9 cellular contexts compared by ENCODE assay signal in the genomic region with DNA sequence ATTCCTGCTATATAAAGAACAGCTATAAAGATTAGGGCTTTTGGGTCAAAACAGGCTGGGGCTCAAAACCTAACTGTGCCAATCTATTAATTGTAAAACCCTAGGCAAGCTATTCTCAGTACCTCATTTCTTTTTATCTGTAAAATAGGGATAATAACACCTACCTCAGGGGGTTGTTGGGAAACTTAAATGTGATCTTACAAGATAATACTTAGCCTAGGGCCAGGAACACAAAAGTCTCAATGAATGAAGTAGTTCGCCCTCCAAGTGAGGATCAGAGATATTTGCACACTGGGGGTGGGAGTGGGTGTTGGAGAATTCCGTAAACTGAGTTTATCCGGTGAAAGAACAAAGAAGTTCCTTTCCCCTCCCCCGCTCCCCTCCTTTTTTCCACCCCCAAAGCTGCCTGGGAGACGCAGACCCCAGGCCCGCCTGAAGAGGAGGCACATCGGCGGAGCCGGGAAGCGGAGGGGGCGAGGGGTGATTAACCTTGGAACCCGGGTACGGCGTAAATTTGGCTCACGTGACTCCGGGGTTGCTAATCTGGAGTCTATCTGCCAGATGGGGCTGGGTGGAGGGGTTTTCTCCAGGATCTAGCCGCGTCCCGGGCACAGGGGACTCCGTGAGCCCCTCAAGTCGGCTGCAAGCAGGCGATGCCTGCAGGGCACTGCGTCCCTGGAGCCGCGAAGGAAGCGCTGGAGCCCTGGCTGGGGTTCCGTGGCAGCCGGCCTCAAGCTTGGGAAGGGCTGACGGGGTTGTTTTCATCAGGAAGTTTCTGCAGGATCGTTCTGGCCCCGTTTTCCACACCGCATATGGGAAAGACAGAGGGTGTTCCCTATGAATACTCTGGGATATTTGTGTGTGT. TPM values are rescaled to one million over a fixed set of nuclear protein-coding genes. Genes with fewer than 3 reads are reported as not detected.
DNase-seq lines count a peak whose midpoint lies in the region; ATAC-seq and TF ChIP-seq lines count a peak whose summit lies in the region.
"Had no signal": no experiment of that assay in that cellular context is flagged by ENCODE, and none has a peak within 500 bp of the region (broad histone marks: within the 10 kb centered on the region; RNA-seq: fewer than 3 reads in every experiment).

No MANE protein-coding gene starts in this region.

- H3K23ac ChIP-seq in mesenchymal stem cell (ENCODE audit: low read length in 2 of 2), result no peak overlapping the region

- peak overlapping the region; percentile 29 for H2AFZ ChIP-seq in mesenchymal stem cell (ENCODE audit: low read depth, low read length)

- 2% methylated on average over 28 of the region's 32 CpGs for WGBS in mesenchymal stem cell

- H3K27me3 ChIP-seq in mesenchymal stem cell (ENCODE audit: control insufficient read depth in 1 of 2, insufficient read depth in 1 of 2, low read length in 2 of 2), result peaks cover 0 to 64% of the 10 kb centered on the region in 2 experiments
- no peaks in the 10 kb centered on the region for H3K27me3 ChIP-seq in upper lobe of right lung

- no peak overlapping the region for H3K27ac ChIP-seq in mesenchymal stem cell (ENCODE audit: low read length, poor library complexity, severe bottlenecking)
- no peak overlapping the region for H3K27ac ChIP-seq in upper lobe of right lung

- H3K4me1 ChIP-seq in mesenchymal stem cell (ENCODE audit: control insufficient read depth, insufficient read depth, low read depth, low read length), result peaks cover 17% of the 10 kb centered on the region
- H3K4me1 ChIP-seq in upper lobe of right lung, result peaks cover 17% of the 10 kb centered on the region

- CTCF ChIA-PET in activated CD8-positive, alpha-beta memory T cell treated with anti-CD3 and anti-CD28 coated beads, Interleukin-2, amount 10 ng/mL, durations not matched to agents 7 days and 5 days (lab: Charles Lee), result interaction anchor here (1.5 to 2.9 kb wide), 2 partner anchors 11 to 97 kb away, joined by 5 to 14 read pairs; no protein-coding TSS in a partner anchor

- H3K9me3 Mint-ChIP-seq in activated T-cell treated with anti-CD3 and anti-CD28 coated beads, Interleukin-2, amount 50 U/mL, for 72 hours, result no peaks in the 10 kb centered on the region
- H3K9me3 Mint-ChIP-seq in activated CD8-positive, alpha-beta memory T cell treated with anti-CD3 and anti-CD28 coated beads, Interleukin-2, amount 10 ng/mL, durations not matched to agents 7 days and 5 days (ENCODE audit: low read depth), result no peaks in the 10 kb centered on the region

- H2BK120ac ChIP-seq in mesenchymal stem cell (ENCODE audit: low read depth, low read length), result no peak overlapping the region

- H4K91ac ChIP-seq in mesenchymal stem cell (ENCODE audit: low read length), result no peak overlapping the region

- H3K9me3 ChIP-seq in mesenchymal stem cell (ENCODE audit: control insufficient read depth, low read length) (no peaks in the 10 kb centered on the region), upper lobe of right lung (no peaks in the 10 kb centered on the region)

- no peak overlapping the region for H3K4ac ChIP-seq in mesenchymal stem cell (ENCODE audit: low read depth in 1 of 2, low read length in 2 of 2)

- H3K36me3 ChIP-seq in mesenchymal stem cell (ENCODE audit: control insufficient read depth in 1 of 2, insufficient read depth in 2 of 2, low read depth in 1 of 2, low read length in 2 of 2) (no peaks in the 10 kb centered on the region), upper lobe of right lung (no peaks in the 10 kb centered on the region)

- no peak overlapping the region for H2BK15ac ChIP-seq in mesenchymal stem cell (ENCODE audit: low read depth, poor library complexity, severe bottlenecking)

- peaks cover 13% of the 10 kb centered on the region for H3K4me1 Mint-ChIP-seq in activated T-cell treated with anti-CD3 and anti-CD28 coated beads, Interleukin-2, amount 50 U/mL, for 72 hours (ENCODE audit: low read depth)
- H3K4me1 Mint-ChIP-seq in activated CD8-positive, alpha-beta memory T cell treated with anti-CD3 and anti-CD28 coated beads, Interleukin-2, amount 10 ng/mL, durations not matched to agents 7 days and 5 days, result peaks cover 11% of the 10 kb centered on the region

- H3K4me3 ChIP-seq in choroid plexus epithelial cell (ENCODE audit: low read depth, low read length) (peak overlapping the region; percentile 46), mesenchymal stem cell (ENCODE audit: insufficient read depth in 1 of 2, low read depth in 1 of 2, low read length in 2 of 2) (peak overlapping the region; percentile 37 to 80), upper lobe of right lung (peak overlapping the region; percentile 60)

- H2BK12ac ChIP-seq in mesenchymal stem cell (ENCODE audit: low read length in 2 of 2), result peak overlapping the region in 1 of 2 experiments; percentile 60

- peak overlapping the region; percentile 56 for H4K8ac ChIP-seq in mesenchymal stem cell (ENCODE audit: low read length)

- peak overlapping the region in 1 of 2 experiments; percentile 53 for H3K14ac ChIP-seq in mesenchymal stem cell (ENCODE audit: low read length in 2 of 2)

- H3K4me2 ChIP-seq in mesenchymal stem cell (ENCODE audit: low read length, poor library complexity, severe bottlenecking), result peak overlapping the region; percentile 95

- no peak overlapping the region for H3K27ac Mint-ChIP-seq in activated T-cell treated with anti-CD3 and anti-CD28 coated beads, Interleukin-2, amount 50 U/mL, for 72 hours
- H3K27ac Mint-ChIP-seq in activated CD8-positive, alpha-beta memory T cell treated with anti-CD3 and anti-CD28 coated beads, Interleukin-2, amount 10 ng/mL, durations not matched to agents 7 days and 5 days, result no peak overlapping the region

- TF ChIP-seq CTCF in choroid plexus epithelial cell (conservative IDR thresholded peaks at IDR 0.05; ENCODE audit: low read depth, low read length), result no peak
- TF ChIP-seq CTCF in upper lobe of right lung (IDR thresholded peaks at IDR 0.05), result no peak

- H3K36me3 Mint-ChIP-seq in activated T-cell treated with anti-CD3 and anti-CD28 coated beads, Interleukin-2, amount 50 U/mL, for 72 hours (ENCODE audit: insufficient read depth in 2 of 2), result no peaks in the 10 kb centered on the region
- no peaks in the 10 kb centered on the region for H3K36me3 Mint-ChIP-seq in activated CD8-positive, alpha-beta memory T cell treated with anti-CD3 and anti-CD28 coated beads, Interleukin-2, amount 10 ng/mL, durations not matched to agents 7 days and 5 days

- intact Hi-C loops in upper lobe of right lung (cut with DNase I), result no loop called here

- DNase-seq in activated T-cell treated with anti-CD3 and anti-CD28 coated beads, Interleukin-2, amount 50 U/mL, for 72 hours, result no peak
- no peak for DNase-seq in activated T-cell treated with anti-CD3 and anti-CD28 coated beads, Interleukin-2, amount 50 U/mL, for 48 hours
- DNase-seq in choroid plexus epithelial cell (ENCODE audit: low read depth) (no peak), mesenchymal stem cell (peak; percentile 19), upper lobe of right lung (no peak), NCI-H146 treated with DMSO at 0.1 percent for 48 hours (lab: John Stamatoyannopoulos, UW; ENCODE audit: unreplicated experiment) (no peak)
- no peak for DNase-seq in activated CD8-positive, alpha-beta memory T cell treated with anti-CD3 and anti-CD28 coated beads, Interleukin-2, amount 10 ng/mL, durations not matched to agents 7 days and 5 days
- DNase-seq: GDM1 had no signal

- H2BK5ac ChIP-seq in mesenchymal stem cell (ENCODE audit: low read depth, low read length, poor library complexity, severe bottlenecking), result no peak overlapping the region

- ATAC-seq in activated T-cell treated with anti-CD3 and anti-CD28 coated beads, Interleukin-2, amount 50 U/mL, for 72 hours (replicated peaks in 1 of 2), result no peak
- ATAC-seq in upper lobe of right lung (no peak), GM18867 (IDR thresholded peaks at IDR 0.05; ENCODE audit: unreplicated experiment) (no peak)
- no peak for ATAC-seq in activated CD8-positive, alpha-beta memory T cell treated with anti-CD3 and anti-CD28 coated beads, Interleukin-2, amount 10 ng/mL, durations not matched to agents 7 days and 5 days

- H3K9ac ChIP-seq in mesenchymal stem cell (ENCODE audit: low read length), result peak overlapping the region; percentile 88

- peak overlapping the region in 1 of 2 experiments; percentile 34 for H3K18ac ChIP-seq in mesenchymal stem cell (ENCODE audit: low read depth in 1 of 2, low read length in 2 of 2)

- H3K4me3 Mint-ChIP-seq in activated T-cell treated with anti-CD3 and anti-CD28 coated beads, Interleukin-2, amount 50 U/mL, for 72 hours, result peak overlapping the region; percentile 20 to 69
- no peak overlapping the region for H3K4me3 Mint-ChIP-seq in activated CD8-positive, alpha-beta memory T cell treated with anti-CD3 and anti-CD28 coated beads, Interleukin-2, amount 10 ng/mL, durations not matched to agents 7 days and 5 days

- H2AK5ac ChIP-seq in mesenchymal stem cell (ENCODE audit: low read length, severe bottlenecking), result no peak overlapping the region

- H3K79me1 ChIP-seq in mesenchymal stem cell (replicated peaks; ENCODE audit: low read length, poor library complexity, severe bottlenecking), result no peaks in the 10 kb centered on the region

- peaks cover 57% of the 10 kb centered on the region for H3K27me3 Mint-ChIP-seq in activated T-cell treated with anti-CD3 and anti-CD28 coated beads, Interleukin-2, amount 50 U/mL, for 72 hours (ENCODE audit: low read depth)
- peaks cover 64% of the 10 kb centered on the region for H3K27me3 Mint-ChIP-seq in activated CD8-positive, alpha-beta memory T cell treated with anti-CD3 and anti-CD28 coated beads, Interleukin-2, amount 10 ng/mL, durations not matched to agents 7 days and 5 days

RNA-seq across cellular contexts. Expression of gene PODXL, which starts 1.3 kb away (rescaled TPM):
- total RNA-seq in activated T-cell treated with anti-CD3 and anti-CD28 coated beads, Interleukin-2, amount 50 U/mL, for 72 hours, result under 1 TPM; 0.60 TPM
- 1.1 TPM for polyA plus RNA-seq in mesenchymal stem cell (2013, experiment 1 of 2)
- 1.1 TPM for polyA plus RNA-seq in mesenchymal stem cell (2013, experiment 2 of 2)
- 99.9 TPM for total RNA-seq in upper lobe of right lung
- total RNA-seq in activated CD8-positive, alpha-beta memory T cell treated with anti-CD3 and anti-CD28 coated beads, Interleukin-2, amount 10 ng/mL, durations not matched to agents 7 days and 5 days, result 1 to 10 TPM; 2.3 to 3.2 TPM

Comparison
In these comparisons a context has a peak if more than half of its experiments do, and no peak if none do; other contexts are left out.
1. RNA of gene PODXL, which starts 1.3 kb away (total RNA-seq): 99.9 TPM in upper lobe of right lung (single experiment); 2.3 to 3.2 TPM in activated CD8-positive, alpha-beta memory T cell treated with anti-CD3 and anti-CD28 coated beads, Interleukin-2, amount 10 ng/mL, durations not matched to agents 7 days and 5 days and 0.60 TPM in activated T-cell treated with anti-CD3 and anti-CD28 coated beads, Interleukin-2, amount 50 U/mL, for 72 hours; every median in the first group is over 10 times any median in the second.
2. Peak in every context shown above with its lines, with median percentiles within 50 percentile points of each other: H3K4me3 ChIP-seq.